ENCODE assay signal across 8 cellular contexts in genomic region chr1:205528887-205529825, GRCh38. TPM values are rescaled to one million over a fixed set of nuclear protein-coding genes. Genes with fewer than 3 reads are reported as not detected.
DNase-seq lines count a peak whose midpoint lies in the region; ATAC-seq and TF ChIP-seq lines count a peak whose summit lies in the region.

No MANE protein-coding gene starts in this region.

- H3K27ac ChIP-seq in CD4-positive, CD25-positive, alpha-beta regulatory T cell (ENCODE audit: insufficient read depth, low read length, poor library complexity, severe bottlenecking) = no peak overlapping the region

- H3K4me1 Mint-ChIP-seq in CD4-positive, CD25-positive, alpha-beta regulatory T cell = peaks cover 0 to 6% (median 3%) of the 10 kb centered on the region in 4 donors

- intact Hi-C loops in lower leg skin (cut with DNase I; ENCODE audit: low total_unique reads) = no loop called here

- peak; percentile 64 to 65 for ATAC-seq in CD4-positive, CD25-positive, alpha-beta regulatory T cell (ENCODE audit: low read depth in 2 of 2)
- no peak for ATAC-seq in HG03039 (IDR thresholded peaks at IDR 0.05; ENCODE audit: unreplicated experiment)

- WGBS in lower leg skin, 2 donors = 28 to 33% methylated on average over 43 to 52 of the region's 53 CpGs

- H3K27ac Mint-ChIP-seq in CD4-positive, CD25-positive, alpha-beta regulatory T cell = peak overlapping the region in 2 of 3 donors; percentile 18 to 90

- no peaks in the 10 kb centered on the region for H3K4me1 ChIP-seq in CD4-positive, CD25-positive, alpha-beta regulatory T cell (ENCODE audit: control insufficient read depth, insufficient read depth, low read length, poor library complexity, severe bottlenecking)

- H3K36me3 ChIP-seq in CD4-positive, CD25-positive, alpha-beta regulatory T cell (ENCODE audit: control insufficient read depth, insufficient read depth, low read length) = no peaks in the 10 kb centered on the region

- H3K4me3 Mint-ChIP-seq in CD4-positive, CD25-positive, alpha-beta regulatory T cell = peak overlapping the region in 2 of 4 donors; percentile 47 to 62

- peak; percentile 60 to 72 (median 62) for DNase-seq in CD4-positive, CD25-positive, alpha-beta regulatory T cell
- DNase-seq in GOT3 (lab: John Stamatoyannopoulos, UW) = peak; percentile 34
- DNase-seq in NCI-H446 (lab: John Stamatoyannopoulos, UW) = peak; percentile 73 to 94
- DNase-seq in activated CD4-positive, alpha-beta T cell treated with anti-CD3 and anti-CD28 coated beads, Interleukin-2, amount 50 U/mL, for 1 hour = peak; percentile 86
- DNase-seq in dedifferentiated amniotic fluid mesenchymal stem cell (ENCODE audit: extremely low spot score) = peak; percentile 73
- DNase-seq in lower leg skin (ENCODE audit: low spot score in 2 of 2) = peak; percentile 70 to 97
- peak; percentile 70 to 80 (median 76) for DNase-seq in stimulated activated CD4-positive, alpha-beta T cell treated with anti-CD3 and anti-CD28 coated beads, TNF-alpha, amount 100 ng/mL, for 24 hours (ENCODE audit: low read depth in 3 of 3)

- TF ChIP-seq CTCF in lower leg skin (IDR thresholded peaks at IDR 0.05) = peak in 1 of 3 donors; percentile 59

- H3K36me3 Mint-ChIP-seq in CD4-positive, CD25-positive, alpha-beta regulatory T cell = no peaks in the 10 kb centered on the region

- peaks cover 6% of the 10 kb centered on the region for H3K27me3 Mint-ChIP-seq in CD4-positive, CD25-positive, alpha-beta regulatory T cell

- H3K9me3 Mint-ChIP-seq in CD4-positive, CD25-positive, alpha-beta regulatory T cell = no peaks in the 10 kb centered on the region

- TF ChIP-seq POLR2A in lower leg skin (IDR thresholded peaks at IDR 0.05) = no peak

- no peak overlapping the region for H3K4me3 ChIP-seq in CD4-positive, CD25-positive, alpha-beta regulatory T cell (ENCODE audit: low read depth, low read length)
- H3K4me3 ChIP-seq in lower leg skin (ENCODE audit: low read depth, poor library complexity, severe bottlenecking) = no peak overlapping the region

- H3K27me3 ChIP-seq in CD4-positive, CD25-positive, alpha-beta regulatory T cell (ENCODE audit: control insufficient read depth, insufficient read depth, low read length) = peaks cover 2% of the 10 kb centered on the region

- no peaks in the 10 kb centered on the region for H3K9me3 ChIP-seq in CD4-positive, CD25-positive, alpha-beta regulatory T cell (ENCODE audit: control insufficient read depth in 2 of 2, low read length in 2 of 2)

RNA-seq across cellular contexts. Expression of gene CDK18, which starts 24.7 kb away (rescaled TPM):
- total RNA-seq in CD4-positive, CD25-positive, alpha-beta regulatory T cell = 0.49 TPM
- not detected for polyA plus RNA-seq in CD4-positive, CD25-positive, alpha-beta regulatory T cell
- 1 to 10 TPM; 4.5 to 6.5 (median 5.1) TPM for total RNA-seq in lower leg skin

Comparison
In these comparisons a context has a peak if more than half of its experiments do, and no peak if none do; other contexts are left out.
1. DNase-seq: peak in every context shown above with its lines; median percentile 86 in activated CD4-positive, alpha-beta T cell treated with anti-CD3 and anti-CD28 coated beads, Interleukin-2, amount 50 U/mL, for 1 hour; 84 in NCI-H446; 84 in lower leg skin; 76 in stimulated activated CD4-positive, alpha-beta T cell treated with anti-CD3 and anti-CD28 coated beads, TNF-alpha, amount 100 ng/mL, for 24 hours; 73 in dedifferentiated amniotic fluid mesenchymal stem cell; 62 in CD4-positive, CD25-positive, alpha-beta regulatory T cell; 34 in GOT3.